18 cellular contexts compared by ENCODE assay signal in genomic region chr7:42025635-42026375, GRCh38.
"Had no signal": no experiment of that assay in that cellular context is flagged by ENCODE, and none has a peak within 500 bp of the region (broad histone marks: within the 10 kb centered on the region; RNA-seq: fewer than 3 reads in every experiment).

No MANE protein-coding gene starts in this region.

- H3K27me3 ChIP-seq: gastrocnemius medialis, heart left ventricle, right atrium auricular region had no signal

- H3K27ac ChIP-seq: gastrocnemius medialis, heart left ventricle, lower lobe of right lung, right atrium auricular region had no signal

- H3K9me3 Mint-ChIP-seq: activated naive CD8-positive, alpha-beta T cell treated with anti-CD3 and anti-CD28 coated beads, Interleukin-2, amount 10 ng/mL, durations not matched to agents 7 days and 5 days; activated T-helper 1 cell treated with anti-CD3 and anti-CD28 coated beads, Interleukin-12 subunit alpha, Interleukin-12 subunit beta, Interleukin-2, Interleukin-4 antibody, amounts not matched to agents 30 ng/mL and 10 ng/mL and 1 ng/mL, durations not matched to agents 14 hours and 24 hours and 36 hours had no signal

- H3K36me3 Mint-ChIP-seq: activated naive CD8-positive, alpha-beta T cell treated with anti-CD3 and anti-CD28 coated beads, Interleukin-2, amount 10 ng/mL, durations not matched to agents 7 days and 5 days; naive thymus-derived CD4-positive, alpha-beta T cell had no signal

- H3K9me3 ChIP-seq: gastrocnemius medialis, heart left ventricle, lower lobe of right lung, mucosa of descending colon, right atrium auricular region had no signal

- H3K4me3 ChIP-seq: gastrocnemius medialis, heart left ventricle, lower lobe of right lung, mucosa of descending colon, right atrium auricular region, smooth muscle cell had no signal

- H3K4me1 ChIP-seq: gastrocnemius medialis, heart left ventricle, lower lobe of right lung, right atrium auricular region had no signal

- ATAC-seq: gastrocnemius medialis; heart left ventricle; left colon; lower lobe of right lung; mucosa of descending colon; naive thymus-derived CD4-positive, alpha-beta T cell; stimulated activated naive CD8-positive, alpha-beta T cell treated with anti-CD3 and anti-CD28 coated beads, Interleukin-15, Interleukin-2, amounts not matched to agents 100 U/mL and 50 U/mL, for 24 hours had no signal

- H3K36me3 ChIP-seq: gastrocnemius medialis, right atrium auricular region had no signal

- H3K4me2 ChIP-seq: smooth muscle cell had no signal

- H3K4me1 Mint-ChIP-seq: activated naive CD8-positive, alpha-beta T cell treated with anti-CD3 and anti-CD28 coated beads, Interleukin-2, amount 10 ng/mL, durations not matched to agents 7 days and 5 days; naive thymus-derived CD4-positive, alpha-beta T cell had no signal

- DNase-seq: activated CD4-positive, alpha-beta T cell treated with anti-CD3 and anti-CD28 coated beads, Interleukin-2, amount 50 U/mL, for 1 hour; activated naive CD4-positive, alpha-beta T cell; activated naive CD8-positive, alpha-beta T cell treated with anti-CD3 and anti-CD28 coated beads, Interleukin-2, amount 10 ng/mL, durations not matched to agents 7 days and 5 days; cerebellar nuclear complex; gastrocnemius medialis; heart left ventricle; left colon; lower lobe of right lung; mucosa of descending colon; naive thymus-derived CD4-positive, alpha-beta T cell; nucleus accumbens; stimulated activated CD4-positive, alpha-beta T cell treated with anti-CD3 and anti-CD28 coated beads, Interleukin-4, amount 100 ng/mL, for 4 hours; stimulated activated CD8-positive, alpha-beta memory T cell treated with anti-CD3 and anti-CD28 coated beads, Interleukin-4, amount 100 ng/mL, for 48 hours; stimulated activated naive CD8-positive, alpha-beta T cell treated with anti-CD3 and anti-CD28 coated beads, Interleukin-15, Interleukin-2, amounts not matched to agents 100 U/mL and 50 U/mL, for 24 hours; trophoblast cell had no signal

- H3K4me3 Mint-ChIP-seq: activated naive CD8-positive, alpha-beta T cell treated with anti-CD3 and anti-CD28 coated beads, Interleukin-2, amount 10 ng/mL, durations not matched to agents 7 days and 5 days; activated T-helper 1 cell treated with anti-CD3 and anti-CD28 coated beads, Interleukin-12 subunit alpha, Interleukin-12 subunit beta, Interleukin-2, Interleukin-4 antibody, amounts not matched to agents 30 ng/mL and 10 ng/mL and 1 ng/mL, durations not matched to agents 14 hours and 24 hours and 36 hours; naive thymus-derived CD4-positive, alpha-beta T cell had no signal

- H3K27ac Mint-ChIP-seq: activated naive CD8-positive, alpha-beta T cell treated with anti-CD3 and anti-CD28 coated beads, Interleukin-2, amount 10 ng/mL, durations not matched to agents 7 days and 5 days; activated T-helper 1 cell treated with anti-CD3 and anti-CD28 coated beads, Interleukin-12 subunit alpha, Interleukin-12 subunit beta, Interleukin-2, Interleukin-4 antibody, amounts not matched to agents 30 ng/mL and 10 ng/mL and 1 ng/mL, durations not matched to agents 14 hours and 24 hours and 36 hours; naive thymus-derived CD4-positive, alpha-beta T cell had no signal
